12 cellular contexts compared by ENCODE assay signal in the genomic region with DNA sequence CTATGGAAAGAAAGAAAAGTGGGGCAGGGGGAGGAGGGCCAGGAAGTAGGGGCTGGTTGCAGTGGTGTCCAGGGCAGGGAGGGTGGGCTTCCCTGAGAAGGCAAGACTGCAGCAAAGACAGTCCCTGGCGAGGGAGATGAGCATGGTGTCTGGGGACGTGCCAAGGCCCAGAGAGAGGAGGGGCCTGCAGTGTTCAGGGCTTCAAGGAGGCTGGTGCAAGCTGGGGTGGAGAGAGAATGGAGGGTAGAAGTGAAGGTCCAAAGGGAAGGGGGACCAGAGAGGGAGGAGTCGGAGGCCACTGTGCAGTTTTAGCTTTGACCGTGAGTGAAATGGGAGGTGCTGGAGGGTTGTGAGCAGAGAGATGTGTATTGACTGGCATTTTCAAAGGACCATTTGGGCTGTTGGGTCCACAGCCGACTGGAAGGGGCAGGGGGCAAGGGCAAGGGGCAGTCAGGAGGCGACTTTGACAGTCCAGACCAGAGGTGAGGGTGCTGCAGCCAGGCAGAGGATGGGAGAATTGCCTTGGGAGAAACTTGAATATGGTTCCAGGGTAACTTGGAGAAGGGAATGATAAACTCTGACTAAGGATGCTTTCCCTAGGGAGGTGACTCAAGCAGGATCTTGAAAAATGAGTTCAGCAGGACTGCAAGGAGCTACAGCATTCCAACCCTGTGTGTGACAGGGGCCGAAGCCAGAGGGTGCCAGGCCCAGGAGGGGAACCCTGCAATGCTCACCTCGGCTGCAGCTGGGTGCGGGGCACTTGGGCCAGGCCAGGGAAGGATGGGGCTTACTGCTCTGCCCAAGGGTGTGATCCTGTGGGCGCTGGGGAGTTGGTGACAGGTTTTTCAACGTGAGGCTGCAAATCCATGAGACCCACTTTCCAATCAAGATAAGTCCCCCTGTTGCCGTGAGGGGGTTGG.
DNase-seq lines count a peak whose midpoint lies in the region; ATAC-seq and TF ChIP-seq lines count a peak whose summit lies in the region.
"Had no signal": no experiment of that assay in that cellular context is flagged by ENCODE, and none has a peak within 500 bp of the region (broad histone marks: within the 10 kb centered on the region; RNA-seq: fewer than 3 reads in every experiment).

No MANE protein-coding gene starts in this region.

- H3K4me3 ChIP-seq in BLaER1 (no peak overlapping the region), fibroblast of lung (replicated peaks in 1 of 4; ENCODE audit: control extremely low read depth in 1 of 4, insufficient read depth in 1 of 4, low read depth in 3 of 4, low read length in 4 of 4) (no peak overlapping the region)
- H3K4me3 ChIP-seq: heart left ventricle, SK-N-MC, suprapubic skin had no signal

- H3K9ac ChIP-seq in BLaER1 (no peak overlapping the region), fibroblast of lung (ENCODE audit: insufficient read depth, low read length) (no peak overlapping the region)

- DNase-seq in RWPE1 (ENCODE audit: low spot score) (peak; percentile 46), fibroblast of lung (ENCODE audit: low read depth in 2 of 2) (peak; percentile 80 to 94), renal cortical epithelial cell (ENCODE audit: low read depth) (peak; percentile 66), HuH-7.5 (ENCODE audit: low spot score) (no peak), AML-193 (lab: John Stamatoyannopoulos, UW) (no peak)
- no peak for DNase-seq in stimulated activated naive CD4-positive, alpha-beta T cell treated with Interleukin-2 at 50 U/mL for 16 hours (lab: John Stamatoyannopoulos, UW)
- DNase-seq: activated CD4-positive, alpha-beta T cell treated with anti-CD3 and anti-CD28 coated beads, Interleukin-2, amount 50 U/mL, for 4 hours had no signal

- H3K9me3 ChIP-seq in BLaER1 (no peaks in the 10 kb centered on the region), fibroblast of lung (ENCODE audit: control insufficient read depth, insufficient read depth, low read depth, low read length) (no peaks in the 10 kb centered on the region)
- H3K9me3 ChIP-seq: suprapubic skin had no signal

- no peak overlapping the region for H2AFZ ChIP-seq in fibroblast of lung (ENCODE audit: low read length)

- TF ChIP-seq CTCF in RWPE1 (conservative IDR thresholded peaks at IDR 0.05; ENCODE audit: low read depth): no peak
- no peak for TF ChIP-seq CTCF in fibroblast of lung (conservative IDR thresholded peaks at IDR 0.05 in 1 of 2, IDR thresholded peaks at IDR 0.05 in 1 of 2; ENCODE audit: low read depth in 1 of 2, low read length in 2 of 2)

- H3K4me2 ChIP-seq in BLaER1 (peak overlapping the region; percentile 39; the same call in 1 of the 2 replicates), fibroblast of lung (ENCODE audit: extremely low read depth, insufficient read depth, low read length) (no peak overlapping the region)

- POLR2A ChIA-PET in RWPE1 (lab: Yijun Ruan, JAX; ENCODE audit: low non-redundant PET): no interaction called here

- no peaks in the 10 kb centered on the region for H3K27me3 ChIP-seq in BLaER1
- H3K27me3 ChIP-seq in fibroblast of lung (ENCODE audit: control insufficient read depth, insufficient read depth, low read length): no peaks in the 10 kb centered on the region
- H3K27me3 ChIP-seq: heart left ventricle, suprapubic skin had no signal

- H3K79me2 ChIP-seq in fibroblast of lung (ENCODE audit: control insufficient read depth, insufficient read depth, low read length): no peaks in the 10 kb centered on the region

- CTCF ChIA-PET in RWPE1 (lab: Yijun Ruan, JAX): interaction anchor here (0.6 kb wide), 1 partner anchor 857 kb away, joined by 3 read pairs; no protein-coding TSS in a partner anchor

- H3K27ac ChIP-seq in BLaER1 (no peak overlapping the region), RWPE1 (peak overlapping the region; percentile 54), fibroblast of lung (ENCODE audit: insufficient read depth, low read length) (peak overlapping the region; percentile 70)
- H3K27ac ChIP-seq: SK-N-MC had no signal

- H3K4me1 ChIP-seq in BLaER1 (peaks cover 83% of the 10 kb centered on the region), fibroblast of lung (ENCODE audit: control insufficient read depth, extremely low read depth, insufficient read depth, low read length) (peaks cover 35% of the 10 kb centered on the region)

- H4K20me1 ChIP-seq in BLaER1 (no peaks in the 10 kb centered on the region), fibroblast of lung (ENCODE audit: control insufficient read depth, extremely low read depth, insufficient read depth, low read length) (no peaks in the 10 kb centered on the region)

- no peaks in the 10 kb centered on the region for H3K36me3 ChIP-seq in BLaER1
- H3K36me3 ChIP-seq in fibroblast of lung (ENCODE audit: control insufficient read depth, insufficient read depth, low read length): no peaks in the 10 kb centered on the region
- H3K36me3 ChIP-seq: heart left ventricle, suprapubic skin had no signal

- no peak for ATAC-seq in HG03571 (IDR thresholded peaks at IDR 0.05; ENCODE audit: unreplicated experiment)

Comparison
In these comparisons a context has a peak if more than half of its experiments do, and no peak if none do; other contexts are left out.
1. DNase-seq: peak in RWPE1 (single experiment), fibroblast of lung (2 of 2) and renal cortical epithelial cell (single experiment); none in HuH-7.5 (single experiment), AML-193 (0 of 2) and stimulated activated naive CD4-positive, alpha-beta T cell treated with Interleukin-2 at 50 U/mL for 16 hours (single experiment).